ENCODE assay signal across 8 cellular contexts in the genomic region with DNA sequence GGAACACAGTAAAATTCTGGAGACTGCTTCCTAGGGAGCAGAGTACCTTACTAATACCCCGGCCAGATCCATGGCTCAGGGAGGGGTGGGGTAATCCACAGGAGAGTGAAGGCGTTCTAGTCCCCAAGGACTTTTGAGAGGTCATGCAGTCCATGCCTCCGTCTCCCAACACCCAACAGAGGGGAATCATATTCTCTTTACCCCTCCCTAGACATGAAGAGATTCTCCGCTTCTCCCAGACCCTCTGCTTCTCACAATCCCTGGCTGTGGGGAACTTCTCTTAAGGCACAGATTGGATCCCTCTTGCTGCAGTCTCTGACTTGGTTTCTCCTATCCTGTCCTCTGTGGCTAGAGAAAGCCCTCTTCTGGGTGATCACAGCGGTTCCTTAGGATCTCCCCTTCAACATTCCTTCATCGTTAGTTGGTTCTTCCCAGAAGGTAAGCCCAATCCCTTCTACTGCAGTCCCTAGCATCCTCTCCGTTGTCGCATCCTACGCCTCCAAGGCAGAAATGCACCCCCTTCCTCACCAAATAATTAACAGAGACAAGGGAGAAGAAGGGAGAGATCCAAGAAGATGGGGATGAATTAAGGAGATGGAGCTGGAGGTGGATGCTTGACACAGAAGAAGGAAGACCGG. TPM values are rescaled to one million over a fixed set of nuclear protein-coding genes. Genes with fewer than 3 reads are reported as not detected.
A peak's percentile ranks its signal among the peaks of the same experiment; 100 is the strongest.
DNase-seq lines count a peak whose midpoint lies in the region; ATAC-seq, FAIRE-seq and TF ChIP-seq lines count a peak whose summit lies in the region.

No MANE protein-coding gene starts in this region.

- H3K4me2 ChIP-seq in K562 (ENCODE audit: insufficient read depth, low read length) (peak overlapping the region; percentile 96), mesenchymal stem cell (ENCODE audit: low read length, poor library complexity, severe bottlenecking) (peak overlapping the region; percentile 73)

- no peak for TF ChIP-seq POLR2A in heart left ventricle (IDR thresholded peaks at IDR 0.05)
- TF ChIP-seq POLR2A in K562 (conservative IDR thresholded peaks at IDR 0.05): no peak
- no peak for TF ChIP-seq POLR2A in GM12892 (IDR thresholded peaks at IDR 0.05; ENCODE audit: low read depth, low read length)

- H2AFZ ChIP-seq in K562 (ENCODE audit: low read depth, low read length) (peak overlapping the region; percentile 91), mesenchymal stem cell (ENCODE audit: low read depth, low read length) (peak overlapping the region; percentile 11)

- H3K4ac ChIP-seq in mesenchymal stem cell (ENCODE audit: low read depth in 1 of 2, low read length in 2 of 2): peak overlapping the region in 1 of 2 experiments; percentile 35

- no peaks in the 10 kb centered on the region for H3K36me3 ChIP-seq in heart left ventricle
- no peaks in the 10 kb centered on the region for H3K36me3 ChIP-seq in K562 (ENCODE audit: control insufficient read depth, insufficient read depth, low read length)
- H3K36me3 ChIP-seq in mesenchymal stem cell (ENCODE audit: control insufficient read depth in 1 of 2, insufficient read depth in 2 of 2, low read depth in 1 of 2, low read length in 2 of 2): peaks cover 0 to 4% of the 10 kb centered on the region in 2 experiments
- H3K36me3 ChIP-seq in upper lobe of right lung: no peaks in the 10 kb centered on the region

- peaks cover 0 to 48% (median 29%) of the 10 kb centered on the region in 12 donors for H3K4me1 ChIP-seq in heart left ventricle
- H3K4me1 ChIP-seq in K562 (replicated peaks in 1 of 2; ENCODE audit: control insufficient read depth in 2 of 2, insufficient read depth in 2 of 2, low read length in 2 of 2): peaks cover 28% of the 10 kb centered on the region in 2 experiments; a peak in 4 of 5 replicates
- peaks cover 13% of the 10 kb centered on the region for H3K4me1 ChIP-seq in mesenchymal stem cell (ENCODE audit: control insufficient read depth, insufficient read depth, low read depth, low read length)
- H3K4me1 ChIP-seq in upper lobe of right lung: peaks cover 35% of the 10 kb centered on the region

- no peak overlapping the region for H2BK12ac ChIP-seq in mesenchymal stem cell (ENCODE audit: low read length in 2 of 2)

- POLR2A ChIA-PET in K562 (lab: Yijun Ruan, JAX): interaction anchor here (0.7 to 1.3 kb wide), 3 partner anchors 9 to 220 kb away, joined by 3 to 4 read pairs (median 3); partner anchors contain the start of genes NCOA6 and TRPC4AP

- H3K9ac ChIP-seq in K562 (ENCODE audit: insufficient read depth in 1 of 2, low read depth in 2 of 2, low read length in 2 of 2) (peak overlapping the region; percentile 74 to 95), mesenchymal stem cell (ENCODE audit: low read length) (peak overlapping the region; percentile 88)

- WGBS in heart left ventricle, 4 donors: 21 to 37% (median 27%) methylated on average over 10 of the region's 10 CpGs
- 22% methylated on average over 7 of the region's 10 CpGs for WGBS in K562 (ENCODE audit: insufficient coverage, low coverage, missing lambda C conversion rate)
- WGBS in mesenchymal stem cell: 60% methylated on average over 7 of the region's 10 CpGs

- H2BK5ac ChIP-seq in mesenchymal stem cell (ENCODE audit: low read depth, low read length, poor library complexity, severe bottlenecking): no peak overlapping the region

- ATAC-seq in heart left ventricle: no peak
- no peak for ATAC-seq in Right ventricle myocardium inferior
- no peak for ATAC-seq in K562
- no peak for ATAC-seq in upper lobe of right lung
- no peak for ATAC-seq in HG03159 (IDR thresholded peaks at IDR 0.05; ENCODE audit: unreplicated experiment)

- no peaks in the 10 kb centered on the region for H3K9me1 ChIP-seq in K562 (ENCODE audit: control insufficient read depth, insufficient read depth, low read length)

- intact Hi-C loops in heart left ventricle (cut with DNase I): loop anchor here in 8 of 10 donors (2.0 to 10.0 kb wide), 10 partner anchors 135 to 403 kb away; partner anchors contain the start of genes TRPC4AP (in 5 of the 8) and MMP24OS (in 2 of the 8)
- intact Hi-C loops in Right ventricle myocardium inferior (cut with DNase I): loop anchor here (5.0 to 10.0 kb wide), 3 partner anchors 135 to 333 kb away; partner anchors contain the start of gene TRPC4AP
- intact Hi-C loops in K562 (cut with micrococcal nuclease): loop anchor here (5.0 to 10.0 kb wide), 2 partner anchors 275 to 393 kb away; partner anchors contain the start of gene EDEM2
- intact Hi-C loops in upper lobe of right lung (cut with DNase I): loop anchor here (5.0 kb wide), 1 partner anchor 85 kb away; the partner anchor contains the start of genes GSS and MYH7B

- H3K4me3 ChIP-seq in heart left ventricle (peak overlapping the region; percentile 46 to 86 (median 75)), K562 (peak overlapping the region; percentile 59), mesenchymal stem cell (ENCODE audit: insufficient read depth in 1 of 2, low read depth in 1 of 2, low read length in 2 of 2) (peak overlapping the region; percentile 67 to 94), upper lobe of right lung (peak overlapping the region; percentile 77)

- in situ Hi-C loops in K562 (cut with MboI): loop anchor here (5.0 kb wide), 1 partner anchor 85 kb away; the partner anchor contains the start of genes GSS and MYH7B

- no peak overlapping the region for H3K23ac ChIP-seq in mesenchymal stem cell (ENCODE audit: low read length in 2 of 2)

- H2BK15ac ChIP-seq in mesenchymal stem cell (ENCODE audit: low read depth, poor library complexity, severe bottlenecking): no peak overlapping the region

- CTCF ChIA-PET in K562 (lab: Yijun Ruan, JAX; ENCODE audit: low intra/inter-chr PET ratio): interaction anchor here (1.2 to 1.3 kb wide), 2 partner anchors 38 to 129 kb away, joined by 3 to 4 read pairs; no protein-coding TSS in a partner anchor

- no peak overlapping the region for H2AK5ac ChIP-seq in mesenchymal stem cell (ENCODE audit: low read length, severe bottlenecking)

- H3K18ac ChIP-seq in mesenchymal stem cell (ENCODE audit: low read depth in 1 of 2, low read length in 2 of 2): peak overlapping the region; percentile 25 to 76

- no peak for TF ChIP-seq CTCF in heart left ventricle (IDR thresholded peaks at IDR 0.05)
- no peak for TF ChIP-seq CTCF in K562 (IDR thresholded peaks at IDR 0.05 in 2 of 3, conservative IDR thresholded peaks at IDR 0.05 in 1 of 3; ENCODE audit: insufficient read depth in 2 of 3, low read depth in 1 of 3, low read length in 3 of 3)
- no peak for TF ChIP-seq CTCF in upper lobe of right lung (IDR thresholded peaks at IDR 0.05)

- H2BK120ac ChIP-seq in mesenchymal stem cell (ENCODE audit: low read depth, low read length): peak overlapping the region; percentile 66

- H3K9me3 ChIP-seq in heart left ventricle (no peaks in the 10 kb centered on the region), K562 (replicated peaks; ENCODE audit: control insufficient read depth, insufficient read depth, low read depth, low read length) (no peaks in the 10 kb centered on the region), mesenchymal stem cell (ENCODE audit: control insufficient read depth, low read length) (no peaks in the 10 kb centered on the region), upper lobe of right lung (no peaks in the 10 kb centered on the region)

- no peak overlapping the region for H4K91ac ChIP-seq in mesenchymal stem cell (ENCODE audit: low read length)

- H3K27me3 ChIP-seq in heart left ventricle (no peaks in the 10 kb centered on the region), K562 (ENCODE audit: control insufficient read depth in 2 of 2, insufficient read depth in 2 of 2, low read length in 2 of 2) (no peaks in the 10 kb centered on the region; a peak in 1 of 5 replicates), mesenchymal stem cell (ENCODE audit: control insufficient read depth in 1 of 2, insufficient read depth in 1 of 2, low read length in 2 of 2) (no peaks in the 10 kb centered on the region), upper lobe of right lung (no peaks in the 10 kb centered on the region)

- TF ChIP-seq EP300 in K562 (IDR thresholded peaks at IDR 0.05; ENCODE audit: low read length): no peak

- no peak for DNase-seq in heart left ventricle
- no peak for DNase-seq in Right ventricle myocardium inferior (ENCODE audit: missing footprints)
- DNase-seq in K562 (ENCODE audit: extremely low read depth in 1 of 4, low spot score in 3 of 4): peak in 1 of 4 experiments; percentile 12
- no peak for DNase-seq in mesenchymal stem cell
- no peak for DNase-seq in upper lobe of right lung
- DNase-seq in GM12892 (ENCODE audit: insufficient read length): no peak
- no peak for DNase-seq in NCI-H526 treated with DMSO at 0.1 percent for 48 hours (lab: John Stamatoyannopoulos, UW)

- TSS peak; percentile 66 for BruUV-seq in K562 (replicated peaks; lab: Mats Ljungman, UMichigan)

- no peak for TF ChIP-seq RAD21 in K562 (CRISPR knock-in tag; conservative IDR thresholded peaks at IDR 0.05 in 1 of 2, IDR thresholded peaks at IDR 0.05 in 1 of 2)

- H3K14ac ChIP-seq in mesenchymal stem cell (ENCODE audit: low read length in 2 of 2): no peak overlapping the region

- H4K20me1 ChIP-seq in K562 (replicated peaks; ENCODE audit: control insufficient read depth, insufficient read depth, low read length): 0 out of 2 replicates have a peak, but pooled peaks cover 3% of the 10 kb centered on the region

- peaks cover 26% of the 10 kb centered on the region for H3K79me1 ChIP-seq in mesenchymal stem cell (replicated peaks; ENCODE audit: low read length, poor library complexity, severe bottlenecking)

- peaks cover 23% of the 10 kb centered on the region for H3K79me2 ChIP-seq in K562 (ENCODE audit: control insufficient read depth, insufficient read depth, low read length)

- FAIRE-seq in K562 (lab: Jason Lieb, UNC): peak; percentile 63
- FAIRE-seq in GM12892 (lab: Jason Lieb, UNC): no peak

- peak overlapping the region in 10 of 12 donors; percentile 56 to 84 (median 74) for H3K27ac ChIP-seq in heart left ventricle
- peak overlapping the region; percentile 37 for H3K27ac ChIP-seq in K562 (ENCODE audit: extremely low read depth, low read depth, low read length)
- H3K27ac ChIP-seq in mesenchymal stem cell (ENCODE audit: low read length, poor library complexity, severe bottlenecking): no peak overlapping the region
- peak overlapping the region; percentile 65 for H3K27ac ChIP-seq in upper lobe of right lung

- peak overlapping the region; percentile 2 for H4K8ac ChIP-seq in mesenchymal stem cell (ENCODE audit: low read length)

RNA-seq across cellular contexts. Expression of gene GGT7, which starts 0.6 kb away (rescaled TPM):
- total RNA-seq in heart left ventricle (10 to 100 TPM in 8 of 9 donors, 1 to 10 TPM in 1; 7.9 to 30.7 (median 17.5) TPM), Right ventricle myocardium inferior (19.1 TPM), K562 (2014; rRNA removed) (5.9 and 8.7 TPM in 2 replicates), K562 (2014; rRNA removed; fragmentation: Illumina TruSeq; extraction: Trizol) (1.9 and 2.9 TPM in 2 replicates), K562 (2015; rRNA removed; fragmentation: Illumina TruSeq; extraction: Trizol) (3.1 and 3.3 TPM in 2 replicates), K562 (2021) (16.4 and 18.3 TPM in 2 replicates), upper lobe of right lung (20.6 TPM)
- polyA plus RNA-seq in heart left ventricle (10 to 100 TPM; 13.0 to 22.1 TPM), K562 (2011; rRNA removed) (11.4 and 22.1 TPM in 2 replicates), K562 (2014; fragmentation: Illumina TruSeq; extraction: Trizol) (8.4 and 9.8 TPM in 2 replicates), K562 (2014; fragmentation: Nextera tagmentation; extraction: Ambion mirVana) (under 1 TPM; 0.04 to 0.07 TPM), K562 (2014; rRNA removed) (17.3 and 21.6 TPM in 2 replicates)
- 30.9 and 86.1 TPM in 2 replicates for total RNA-seq in K562 (2011; cell fraction: chromatin; rRNA removed; ENCODE audit: low replicate concordance)
- 84.9 and 89.9 TPM in 2 replicates for total RNA-seq in K562 (2011; cell fraction: nucleolus; rRNA removed)
- 45.7 and 51.5 TPM in 2 replicates for total RNA-seq in K562 (2011; cell fraction: nucleoplasm; rRNA removed)
- 14.2 and 19.5 TPM in 2 replicates for polyA plus RNA-seq in K562 (2011; cell fraction: cytosol; rRNA removed)
- 77.0 and 120 TPM in 2 replicates for polyA plus RNA-seq in K562 (2011; cell fraction: nucleus; rRNA removed)
- 13.0 and 26.9 TPM in 2 replicates for polyA plus RNA-seq in K562 (2012)
- 3.9 and 5.2 TPM in 2 replicates for polyA minus RNA-seq in K562 (2011; rRNA and poly(A)+ RNA removed)
- 8.5 and 14.2 TPM in 2 replicates for polyA minus RNA-seq in K562 (2011; cell fraction: cytosol; rRNA and poly(A)+ RNA removed)
- 35.8 and 38.2 TPM in 2 replicates for polyA minus RNA-seq in K562 (2011; cell fraction: nucleus; rRNA and poly(A)+ RNA removed)
- 15.1 TPM for polyA plus RNA-seq in mesenchymal stem cell (2013, experiment 1 of 2)
- polyA plus RNA-seq in mesenchymal stem cell (2013, experiment 2 of 2): 14.4 TPM
- 3.8 TPM for polyA plus RNA-seq in GM12892 (2012; ENCODE audit: missing spikeins)

RNA-seq across cellular contexts. Expression of gene ACSS2, which starts 4.3 kb away (rescaled TPM):
- total RNA-seq in heart left ventricle (100 to 1,000 TPM in 4 of 9 donors, 10 to 100 TPM in 5; 87.1 to 113 (median 99.7) TPM), Right ventricle myocardium inferior (149 TPM), K562 (2014; rRNA removed) (94.3 and 97.9 TPM in 2 replicates), K562 (2014; rRNA removed; fragmentation: Illumina TruSeq; extraction: Trizol) (49.5 and 52.9 TPM in 2 replicates), K562 (2015; rRNA removed; fragmentation: Illumina TruSeq; extraction: Trizol) (43.7 and 48.6 TPM in 2 replicates), K562 (2021) (64.0 and 66.2 TPM in 2 replicates), upper lobe of right lung (146 TPM)
- polyA plus RNA-seq in heart left ventricle (100 to 1,000 TPM in 1 of 2 donors, 10 to 100 TPM in 1; 72.6 to 117 TPM), K562 (2011; rRNA removed) (246 and 419 TPM in 2 replicates), K562 (2014; fragmentation: Illumina TruSeq; extraction: Trizol) (64.0 and 77.6 TPM in 2 replicates), K562 (2014; fragmentation: Nextera tagmentation; extraction: Ambion mirVana) (10 to 100 TPM; 21.9 to 26.5 TPM), K562 (2014; rRNA removed) (78.4 and 81.5 TPM in 2 replicates)
- 516 and 596 TPM in 2 replicates for total RNA-seq in K562 (2011; cell fraction: chromatin; rRNA removed; ENCODE audit: low replicate concordance)
- 361 and 396 TPM in 2 replicates for total RNA-seq in K562 (2011; cell fraction: nucleolus; rRNA removed)
- 372 and 398 TPM in 2 replicates for total RNA-seq in K562 (2011; cell fraction: nucleoplasm; rRNA removed)
- polyA plus RNA-seq in K562 (2011; cell fraction: cytosol; rRNA removed): 192 and 432 TPM in 2 replicates
- 526 and 978 TPM in 2 replicates for polyA plus RNA-seq in K562 (2011; cell fraction: nucleus; rRNA removed)
- polyA plus RNA-seq in K562 (2012): 73.5 and 75.8 TPM in 2 replicates
- 306 and 390 TPM in 2 replicates for polyA minus RNA-seq in K562 (2011; rRNA and poly(A)+ RNA removed)
- 144 and 252 TPM in 2 replicates for polyA minus RNA-seq in K562 (2011; cell fraction: cytosol; rRNA and poly(A)+ RNA removed)
- 250 and 495 TPM in 2 replicates for polyA minus RNA-seq in K562 (2011; cell fraction: nucleus; rRNA and poly(A)+ RNA removed)
- polyA plus RNA-seq in mesenchymal stem cell (2013, experiment 1 of 2): 76.1 TPM
- 72.3 TPM for polyA plus RNA-seq in mesenchymal stem cell (2013, experiment 2 of 2)
- polyA plus RNA-seq in GM12892 (2012; ENCODE audit: missing spikeins): 18.6 TPM

RNA-seq across cellular contexts. Expression of gene NCOA6, which starts 46.6 kb away (rescaled TPM):
- total RNA-seq in heart left ventricle (10 to 100 TPM; 13.0 to 34.0 (median 19.9) TPM), Right ventricle myocardium inferior (16.0 TPM), K562 (2014; rRNA removed) (5.2 and 8.1 TPM in 2 replicates), K562 (2014; rRNA removed; fragmentation: Illumina TruSeq; extraction: Trizol) (6.7 and 7.8 TPM in 2 replicates), K562 (2015; rRNA removed; fragmentation: Illumina TruSeq; extraction: Trizol) (6.1 and 8.4 TPM in 2 replicates), K562 (2021) (17.3 and 17.7 TPM in 2 replicates), upper lobe of right lung (27.8 TPM)
- polyA plus RNA-seq in heart left ventricle (10 to 100 TPM; 13.9 to 22.7 TPM), K562 (2011; rRNA removed) (9.9 and 12.7 TPM in 2 replicates), K562 (2014; fragmentation: Illumina TruSeq; extraction: Trizol) (18.6 and 25.0 TPM in 2 replicates), K562 (2014; fragmentation: Nextera tagmentation; extraction: Ambion mirVana) (1 to 10 TPM; 8.2 to 9.5 TPM), K562 (2014; rRNA removed) (12.2 TPM in 2 replicates)
- 25.4 and 45.0 TPM in 2 replicates for total RNA-seq in K562 (2011; cell fraction: chromatin; rRNA removed; ENCODE audit: low replicate concordance)
- 13.2 and 16.3 TPM in 2 replicates for total RNA-seq in K562 (2011; cell fraction: nucleolus; rRNA removed)
- 23.8 and 31.5 TPM in 2 replicates for total RNA-seq in K562 (2011; cell fraction: nucleoplasm; rRNA removed)
- 13.6 and 16.0 TPM in 2 replicates for polyA plus RNA-seq in K562 (2011; cell fraction: cytosol; rRNA removed)
- 10.0 and 12.5 TPM in 2 replicates for polyA plus RNA-seq in K562 (2011; cell fraction: nucleus; rRNA removed)
- 16.1 and 16.6 TPM in 2 replicates for polyA plus RNA-seq in K562 (2012)
- 18.4 and 18.5 TPM in 2 replicates for polyA minus RNA-seq in K562 (2011; rRNA and poly(A)+ RNA removed)
- polyA minus RNA-seq in K562 (2011; cell fraction: cytosol; rRNA and poly(A)+ RNA removed): 16.5 and 18.4 TPM in 2 replicates
- 8.5 and 11.3 TPM in 2 replicates for polyA minus RNA-seq in K562 (2011; cell fraction: nucleus; rRNA and poly(A)+ RNA removed)
- 28.3 TPM for polyA plus RNA-seq in mesenchymal stem cell (2013, experiment 1 of 2)
- polyA plus RNA-seq in mesenchymal stem cell (2013, experiment 2 of 2): 25.6 TPM
- 9.4 TPM for polyA plus RNA-seq in GM12892 (2012; ENCODE audit: missing spikeins)
